16 cellular contexts compared by ENCODE assay signal in the genomic region with DNA sequence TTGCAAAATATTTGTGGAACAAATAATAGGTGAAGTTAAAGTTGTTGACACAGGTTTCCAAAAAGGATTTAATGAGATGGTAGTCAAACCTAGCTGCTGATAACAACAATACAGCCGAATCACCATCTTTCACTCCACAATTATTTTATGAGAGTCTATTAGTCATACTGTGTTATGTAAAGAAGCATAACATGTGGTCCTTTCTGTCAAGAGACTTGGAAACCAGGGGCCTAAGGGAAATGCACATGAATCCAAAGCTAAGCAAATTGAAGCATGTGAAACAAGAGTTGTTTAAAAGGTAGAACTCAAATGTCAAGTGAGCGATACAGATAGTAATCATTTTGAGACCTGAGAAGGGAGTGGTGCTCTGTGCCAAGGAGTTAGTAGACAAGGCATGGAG. TPM values are rescaled to one million over a fixed set of nuclear protein-coding genes. Genes with fewer than 3 reads are reported as not detected.
DNase-seq lines count a peak whose midpoint lies in the region; ATAC-seq and TF ChIP-seq lines count a peak whose summit lies in the region.
"Had no signal": no experiment of that assay in that cellular context is flagged by ENCODE, and none has a peak within 500 bp of the region (broad histone marks: within the 10 kb centered on the region; RNA-seq: fewer than 3 reads in every experiment).

No MANE protein-coding gene starts in this region.

- no peak for ATAC-seq in GM21528 (IDR thresholded peaks at IDR 0.05; ENCODE audit: low FRiP score, unreplicated experiment)

- peak; percentile 30 for DNase-seq in AG10803 (ENCODE audit: low read depth)
- DNase-seq in EL = peak; percentile 40
- peak; percentile 68 for DNase-seq in NCI-H748 treated with DMSO at 0.1 percent for 48 hours (lab: John Stamatoyannopoulos, UW)
- DNase-seq in epithelial cell of esophagus (ENCODE audit: low read depth) = peak; percentile 13
- no peak for DNase-seq in left ventricle myocardium inferior
- DNase-seq in coronary artery (ENCODE audit: low spot score) = no peak
- no peak for DNase-seq in SIG-M5 (lab: John Stamatoyannopoulos, UW)
- DNase-seq: MM.1S, NCI-H2227 treated with DMSO at 0.1 percent for 48 hours, Peyer's patch, spleen, T1000, transverse colon had no signal

- H3K27ac ChIP-seq in left ventricle myocardium inferior (replicated peaks) (no peak overlapping the region), coronary artery (no peak overlapping the region)
- H3K27ac ChIP-seq: hepatocyte, neutrophil, transverse colon had no signal

- no peaks in the 10 kb centered on the region for H3K36me3 ChIP-seq in left ventricle myocardium inferior
- H3K36me3 ChIP-seq: neutrophil, Peyer's patch, spleen, transverse colon had no signal

- intact Hi-C loops in left ventricle myocardium inferior (cut with micrococcal nuclease) = no loop called here

- no peaks in the 10 kb centered on the region for H3K4me1 ChIP-seq in left ventricle myocardium inferior
- H3K4me1 ChIP-seq: Peyer's patch had no signal

- no peaks in the 10 kb centered on the region for H3K27me3 ChIP-seq in left ventricle myocardium inferior (ENCODE audit: low read depth)
- H3K27me3 ChIP-seq: hepatocyte, neutrophil, Peyer's patch, transverse colon had no signal

- TF ChIP-seq CTCF in AG10803 (conservative IDR thresholded peaks at IDR 0.05; ENCODE audit: low read length) (no peak), epithelial cell of esophagus (IDR thresholded peaks at IDR 0.05; ENCODE audit: insufficient read depth, low read depth, low read length, missing control alignments) (no peak), left ventricle myocardium inferior (IDR thresholded peaks at IDR 0.05; ENCODE audit: borderline replicate concordance) (no peak), coronary artery (IDR thresholded peaks at IDR 0.05) (no peak)

- H3K9me3 ChIP-seq in left ventricle myocardium inferior (replicated peaks) = no peaks in the 10 kb centered on the region
- H3K9me3 ChIP-seq: neutrophil, Peyer's patch, spleen, transverse colon had no signal

- no peak overlapping the region for H3K4me3 ChIP-seq in AG10803 (ENCODE audit: low read length)
- no peak overlapping the region for H3K4me3 ChIP-seq in epithelial cell of esophagus (ENCODE audit: low read length)
- H3K4me3 ChIP-seq in left ventricle myocardium inferior = no peak overlapping the region
- no peak overlapping the region for H3K4me3 ChIP-seq in coronary artery
- H3K4me3 ChIP-seq: hepatocyte, Peyer's patch, spleen, transverse colon had no signal

RNA-seq across cellular contexts. Expression of a gene that starts 16.0 kb away (rescaled TPM):
- 0.77 TPM for total RNA-seq in left ventricle myocardium inferior
- total RNA-seq: hepatocyte had no signal

Comparison
In these comparisons a context has a peak if more than half of its experiments do, and no peak if none do; other contexts are left out.
1. DNase-seq: peak in AG10803 (single experiment), EL (single experiment), NCI-H748 treated with DMSO at 0.1 percent for 48 hours (single experiment) and epithelial cell of esophagus (single experiment); none in left ventricle myocardium inferior (single experiment), coronary artery (single experiment) and SIG-M5 (single experiment).